Comparison of ENCODE assay signal across 9 cellular contexts in the genomic region with DNA sequence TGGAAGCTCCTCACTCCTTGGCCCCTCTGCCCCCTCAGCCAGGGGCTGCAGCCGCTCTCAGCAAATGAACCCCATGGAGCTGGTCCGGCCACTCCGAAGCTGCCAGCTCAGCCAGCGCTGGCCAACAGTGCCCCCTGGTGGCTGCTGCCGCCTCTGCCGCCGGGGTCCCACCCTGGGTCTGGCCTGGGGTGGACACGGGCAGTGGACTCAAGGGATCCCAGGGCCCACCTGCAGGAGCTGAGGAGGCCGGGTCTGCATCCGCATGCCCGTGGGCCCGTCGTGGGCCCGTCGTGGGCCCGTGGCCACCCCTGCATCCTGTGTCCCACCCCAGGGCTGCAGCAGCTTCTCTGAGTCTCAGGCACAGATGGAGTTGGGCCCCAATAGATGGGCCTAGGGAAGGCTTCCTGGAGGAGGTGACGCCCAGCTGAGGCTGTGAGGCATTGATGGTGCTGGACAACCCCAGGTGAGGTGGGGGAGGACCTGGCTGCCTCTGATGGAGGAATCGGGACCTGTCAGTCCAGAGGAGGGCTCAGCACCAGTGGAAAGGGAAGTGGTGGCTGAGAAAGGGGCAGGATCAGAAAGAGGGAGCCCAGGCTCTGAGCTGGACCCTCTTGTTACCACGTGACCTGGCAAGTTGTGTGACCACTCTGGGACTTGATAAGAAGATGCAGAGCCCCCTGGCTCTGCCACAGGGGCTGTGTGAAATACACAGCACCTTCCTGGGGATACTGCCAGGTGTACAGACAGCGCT.
DNase-seq lines count a peak whose midpoint lies in the region; ATAC-seq and TF ChIP-seq lines count a peak whose summit lies in the region.
"Had no signal": no experiment of that assay in that cellular context is flagged by ENCODE, and none has a peak within 500 bp of the region (broad histone marks: within the 10 kb centered on the region; RNA-seq: fewer than 3 reads in every experiment).

No MANE protein-coding gene starts in this region.

- H3K9me3 ChIP-seq in neuronal stem cell (replicated peaks in 1 of 2; ENCODE audit: control insufficient read depth in 2 of 2, insufficient read depth in 1 of 2, low read depth in 1 of 2, low read length in 2 of 2) = peaks cover 0 to 3% of the 10 kb centered on the region in 2 donors

- H3K27me3 ChIP-seq in neuronal stem cell (ENCODE audit: control insufficient read depth in 3 of 3, insufficient read depth in 3 of 3, low read depth in 1 of 3, low read length in 3 of 3) = no peaks in the 10 kb centered on the region

- H3K14ac ChIP-seq in neuronal stem cell (ENCODE audit: low read length) = peak overlapping the region; percentile 58

- H3K4ac ChIP-seq in neuronal stem cell (ENCODE audit: low read length) = no peak overlapping the region

- WGBS in neuronal stem cell (ENCODE audit: extremely low coverage in 2 of 2, insufficient read length in 2 of 2, insufficient replicate concordance in 1 of 2), 2 donors = no CpG with 5 or more reads among the region's 20 CpGs

- H4K8ac ChIP-seq in neuronal stem cell (ENCODE audit: low read depth, low read length) = no peak overlapping the region

- no peaks in the 10 kb centered on the region for H3K79me1 ChIP-seq in neuronal stem cell (ENCODE audit: low read depth, low read length)

- DNase-seq in GM10266 (ENCODE audit: extremely low spot score) = peak; percentile 46
- DNase-seq in NB4 (ENCODE audit: low read depth) = peak; percentile 62
- DNase-seq in activated CD4-positive, alpha-beta memory T cell treated with anti-CD3 and anti-CD28 coated beads, Interleukin-2, amount 10 ng/mL, durations not matched to agents 7 days and 5 days = peak; percentile 58
- DNase-seq in neuronal stem cell (ENCODE audit: low spot score) = peak; percentile 78
- DNase-seq in substantia nigra (lab: John Stamatoyannopoulos, UW) = peak in 48 of 49 donors; percentile 7 to 85 (median 58)

- peak overlapping the region; percentile 24 for H2BK120ac ChIP-seq in neuronal stem cell (ENCODE audit: low read depth, low read length)

- H3K23ac ChIP-seq in neuronal stem cell (ENCODE audit: low read depth, low read length, poor library complexity) = no peak overlapping the region

- CTCF ChIA-PET in activated CD4-positive, alpha-beta memory T cell treated with anti-CD3 and anti-CD28 coated beads, Interleukin-2, amount 10 ng/mL, durations not matched to agents 7 days and 5 days (lab: Charles Lee) = interaction anchor here (0.7 to 1.7 kb wide), 11 partner anchors 8 to 396 kb away, joined by 3 to 15 read pairs (median 4); no protein-coding TSS in a partner anchor

- H3K4me1 ChIP-seq in neuronal stem cell (ENCODE audit: control insufficient read depth in 2 of 2, insufficient read depth in 1 of 2, low read depth in 1 of 2, low read length in 2 of 2) = peaks cover 0 to 3% of the 10 kb centered on the region in 2 donors

- TF ChIP-seq POLR2A in NB4 (IDR thresholded peaks at IDR 0.05; ENCODE audit: extremely low read depth, insufficient read length) = no peak

- H3K4me1 Mint-ChIP-seq in activated CD4-positive, alpha-beta memory T cell treated with anti-CD3 and anti-CD28 coated beads, Interleukin-2, amount 10 ng/mL, durations not matched to agents 7 days and 5 days = no peaks in the 10 kb centered on the region

- no peaks in the 10 kb centered on the region for H3K36me3 Mint-ChIP-seq in activated CD4-positive, alpha-beta memory T cell treated with anti-CD3 and anti-CD28 coated beads, Interleukin-2, amount 10 ng/mL, durations not matched to agents 7 days and 5 days (ENCODE audit: low read depth)
- H3K36me3 Mint-ChIP-seq: activated naive CD8-positive, alpha-beta T cell had no signal

- peak overlapping the region; percentile 77 for H3K18ac ChIP-seq in neuronal stem cell (ENCODE audit: low read length)

- peaks cover 8% of the 10 kb centered on the region for H3K27me3 Mint-ChIP-seq in activated CD4-positive, alpha-beta memory T cell treated with anti-CD3 and anti-CD28 coated beads, Interleukin-2, amount 10 ng/mL, durations not matched to agents 7 days and 5 days

- H3K4me3 ChIP-seq in NB4 (ENCODE audit: low read depth, low read length) (no peak overlapping the region), neuronal stem cell (ENCODE audit: low read length in 2 of 2) (no peak overlapping the region)

- H4K91ac ChIP-seq in neuronal stem cell (ENCODE audit: low read depth, low read length, poor library complexity) = peak overlapping the region; percentile 59

- no peak overlapping the region for H3K27ac Mint-ChIP-seq in activated CD4-positive, alpha-beta memory T cell treated with anti-CD3 and anti-CD28 coated beads, Interleukin-2, amount 10 ng/mL, durations not matched to agents 7 days and 5 days
- H3K27ac Mint-ChIP-seq: activated naive CD8-positive, alpha-beta T cell had no signal

- peak overlapping the region; percentile 94 for H2AK5ac ChIP-seq in neuronal stem cell (ENCODE audit: low read depth, low read length)

- peak overlapping the region; percentile 46 for H3K4me2 ChIP-seq in neuronal stem cell (ENCODE audit: insufficient read depth, low read length, poor library complexity, severe bottlenecking)

- H2AFZ ChIP-seq in neuronal stem cell (ENCODE audit: low read length) = peak overlapping the region; percentile 78

- POLR2A ChIA-PET in activated CD4-positive, alpha-beta memory T cell treated with anti-CD3 and anti-CD28 coated beads, Interleukin-2, amount 10 ng/mL, durations not matched to agents 7 days and 5 days (lab: Charles Lee) = no interaction called here

- H2BK12ac ChIP-seq in neuronal stem cell (ENCODE audit: low read length) = no peak overlapping the region

- no peak overlapping the region for H3K4me3 Mint-ChIP-seq in activated CD4-positive, alpha-beta memory T cell treated with anti-CD3 and anti-CD28 coated beads, Interleukin-2, amount 10 ng/mL, durations not matched to agents 7 days and 5 days
- H3K4me3 Mint-ChIP-seq: activated naive CD8-positive, alpha-beta T cell had no signal

- no peaks in the 10 kb centered on the region for H3K9me3 Mint-ChIP-seq in activated CD4-positive, alpha-beta memory T cell treated with anti-CD3 and anti-CD28 coated beads, Interleukin-2, amount 10 ng/mL, durations not matched to agents 7 days and 5 days

- H2BK15ac ChIP-seq in neuronal stem cell (ENCODE audit: low read length) = peak overlapping the region; percentile 65

- peak; percentile 59 for ATAC-seq in esophagus mucosa
- no peak for ATAC-seq in HG03442 (IDR thresholded peaks at IDR 0.05; ENCODE audit: unreplicated experiment)
- no peak for ATAC-seq in GM21786 (IDR thresholded peaks at IDR 0.05; ENCODE audit: unreplicated experiment)

- H2BK5ac ChIP-seq in neuronal stem cell (ENCODE audit: low read length) = no peak overlapping the region

- H3K36me3 ChIP-seq in neuronal stem cell (replicated peaks in 1 of 2; ENCODE audit: control insufficient read depth in 2 of 2, insufficient read depth in 2 of 2, low read length in 2 of 2) = no peaks in the 10 kb centered on the region

- H3K27ac ChIP-seq in neuronal stem cell (replicated peaks; ENCODE audit: low read length) = no peak overlapping the region
- no peak overlapping the region for H3K27ac ChIP-seq in substantia nigra (ENCODE audit: low read depth, low read length, poor library complexity, severe bottlenecking)

- TF ChIP-seq CTCF in GM10266 (IDR thresholded peaks at IDR 0.05; ENCODE audit: control insufficient read depth, insufficient read depth, low read depth, missing control alignments) (peak; percentile 88), NB4 (IDR thresholded peaks at IDR 0.05; ENCODE audit: low read depth, low read length) (peak; percentile 75)

- no peak overlapping the region for H3K9ac ChIP-seq in neuronal stem cell (ENCODE audit: low read depth, low read length, poor library complexity)
